Comparison of ENCODE assay signal across 23 cellular contexts in the genomic region with DNA sequence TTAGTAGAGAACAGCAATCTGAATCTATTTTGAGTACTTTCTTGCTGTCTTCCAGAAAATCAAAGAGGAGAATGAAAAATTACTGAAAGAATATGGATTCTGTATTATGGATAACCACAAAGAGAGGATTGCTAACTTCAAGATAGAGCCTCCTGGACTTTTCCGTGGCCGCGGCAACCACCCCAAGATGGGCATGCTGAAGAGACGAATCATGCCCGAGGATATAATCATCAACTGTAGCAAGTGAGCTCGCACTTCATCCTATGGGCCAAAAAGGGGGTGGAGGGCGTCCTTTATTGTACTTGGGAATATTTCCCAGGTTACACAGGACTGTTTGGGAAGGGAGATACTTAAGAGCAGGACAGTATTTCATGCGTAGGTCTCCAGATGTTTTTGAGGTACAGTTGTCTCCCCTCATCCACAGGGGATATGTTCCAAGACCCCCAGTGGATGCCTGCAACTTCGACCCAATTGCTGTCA.
"Had no signal": no experiment of that assay in that cellular context is flagged by ENCODE, and none has a peak within 500 bp of the region (broad histone marks: within the 10 kb centered on the region; RNA-seq: fewer than 3 reads in every experiment).

No MANE protein-coding gene starts in this region.

- H3K27me3 Mint-ChIP-seq: activated CD4-positive, alpha-beta T cell treated with anti-CD3 and anti-CD28 coated beads, Interleukin-2, amount 10 ng/mL, durations not matched to agents 7 days and 5 days; activated CD8-positive, alpha-beta memory T cell treated with anti-CD3 and anti-CD28 coated beads, Interleukin-2, amount 10 ng/mL, durations not matched to agents 7 days and 5 days; activated CD8-positive, alpha-beta T cell treated with anti-CD3 and anti-CD28 coated beads for 36 hours; activated naive CD4-positive, alpha-beta T cell treated with anti-CD3 and anti-CD28 coated beads, Interleukin-2, amount 50 U/mL, for 24 hours; brain; dendritic cell treated with granulocyte-macrophage colony-stimulating factor and Interleukin-4, amounts not matched to agents 40 ng/mL and 50 ng/mL, for 4 days; memory B cell had no signal

- H3K4me1 Mint-ChIP-seq: brain had no signal

- H3K9me3 Mint-ChIP-seq: activated CD4-positive, alpha-beta T cell treated with anti-CD3 and anti-CD28 coated beads, Interleukin-2, amount 10 ng/mL, durations not matched to agents 7 days and 5 days; activated CD8-positive, alpha-beta T cell treated with anti-CD3 and anti-CD28 coated beads for 36 hours; activated naive CD4-positive, alpha-beta T cell treated with anti-CD3 and anti-CD28 coated beads, Interleukin-2, amount 50 U/mL, for 24 hours; brain; dendritic cell treated with granulocyte-macrophage colony-stimulating factor and Interleukin-4, amounts not matched to agents 40 ng/mL and 50 ng/mL, for 4 days; memory B cell; nephron; T-helper 1 cell treated with Interleukin-12 subunit alpha and Interleukin-12 subunit beta and Interleukin-4 antibody, amounts not matched to agents 30 μg/mL and 1 μg/mL, for 36 hours had no signal

- DNase-seq: activated CD4-positive, alpha-beta T cell treated with anti-CD3 and anti-CD28 coated beads, Interleukin-2, amount 10 ng/mL, durations not matched to agents 7 days and 5 days; activated CD4-positive, CD25-positive, alpha-beta regulatory T cell treated with anti-CD3 and anti-CD28 coated beads, Interleukin-2, amount 50 U/mL, for 72 hours; activated CD8-positive, alpha-beta memory T cell treated with anti-CD3 and anti-CD28 coated beads, Interleukin-2, amount 10 ng/mL, durations not matched to agents 7 days and 5 days; activated CD8-positive, alpha-beta T cell treated with anti-CD3 and anti-CD28 coated beads for 36 hours; activated gamma-delta T cell; activated T-cell treated with anti-CD3 and anti-CD28 coated beads for 4 hours; anterior cingulate cortex; caudate nucleus; effector CD4-positive, alpha-beta T cell; head of caudate nucleus; islet precursor cell; left colon; ovary; psoas muscle; stimulated activated CD4-positive, alpha-beta T cell treated with anti-CD3 and anti-CD28 coated beads, Interleukin-4, amount 100 ng/mL, for 24 hours; stimulated activated naive CD4-positive, alpha-beta T cell treated with Interleukin-2 at 50 U/mL for 16 hours; tibial artery had no signal

- H3K27ac Mint-ChIP-seq: activated CD4-positive, alpha-beta T cell treated with anti-CD3 and anti-CD28 coated beads, Interleukin-2, amount 10 ng/mL, durations not matched to agents 7 days and 5 days; activated CD8-positive, alpha-beta memory T cell treated with anti-CD3 and anti-CD28 coated beads, Interleukin-2, amount 10 ng/mL, durations not matched to agents 7 days and 5 days; activated CD8-positive, alpha-beta T cell treated with anti-CD3 and anti-CD28 coated beads for 36 hours; activated naive CD4-positive, alpha-beta T cell treated with anti-CD3 and anti-CD28 coated beads, Interleukin-2, amount 50 U/mL, for 24 hours; brain; dendritic cell treated with granulocyte-macrophage colony-stimulating factor and Interleukin-4, amounts not matched to agents 40 ng/mL and 50 ng/mL, for 4 days; memory B cell; nephron; T-helper 1 cell treated with Interleukin-12 subunit alpha and Interleukin-12 subunit beta and Interleukin-4 antibody, amounts not matched to agents 30 μg/mL and 1 μg/mL, for 36 hours had no signal

- H3K4me3 Mint-ChIP-seq: activated CD4-positive, alpha-beta T cell treated with anti-CD3 and anti-CD28 coated beads, Interleukin-2, amount 10 ng/mL, durations not matched to agents 7 days and 5 days; activated CD8-positive, alpha-beta memory T cell treated with anti-CD3 and anti-CD28 coated beads, Interleukin-2, amount 10 ng/mL, durations not matched to agents 7 days and 5 days; activated CD8-positive, alpha-beta T cell treated with anti-CD3 and anti-CD28 coated beads for 36 hours; activated naive CD4-positive, alpha-beta T cell treated with anti-CD3 and anti-CD28 coated beads, Interleukin-2, amount 50 U/mL, for 24 hours; brain; dendritic cell treated with granulocyte-macrophage colony-stimulating factor and Interleukin-4, amounts not matched to agents 40 ng/mL and 50 ng/mL, for 4 days; memory B cell; nephron; T-helper 1 cell treated with Interleukin-12 subunit alpha and Interleukin-12 subunit beta and Interleukin-4 antibody, amounts not matched to agents 30 μg/mL and 1 μg/mL, for 36 hours had no signal
